In the genomic region with DNA sequence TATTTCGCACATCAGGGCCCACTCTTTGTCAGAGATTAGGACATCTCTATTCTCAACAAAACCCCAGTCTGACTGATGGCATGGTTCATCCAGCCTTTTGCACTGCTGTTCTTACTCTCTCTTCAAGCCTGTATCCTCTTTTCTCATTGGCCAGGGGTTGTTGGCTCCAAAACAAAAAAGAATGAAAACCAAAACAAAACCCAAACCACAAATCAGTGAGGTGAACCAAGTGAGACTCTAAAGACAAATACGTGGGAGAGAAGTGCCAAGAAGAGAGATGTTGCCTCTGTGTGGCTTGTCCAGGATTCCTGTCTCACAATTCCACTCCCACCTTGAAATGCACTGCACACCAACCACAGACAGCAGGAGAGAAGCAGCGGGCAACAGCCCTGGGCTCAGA, we compare ENCODE assay signal across 29 cellular contexts.
"Had no signal": no experiment of that assay in that cellular context is flagged by ENCODE, and none has a peak within 500 bp of the region (broad histone marks: within the 10 kb centered on the region; RNA-seq: fewer than 3 reads in every experiment).

No MANE protein-coding gene starts in this region.

- H3K9me3 Mint-ChIP-seq: dendritic cell treated with granulocyte-macrophage colony-stimulating factor and Interleukin-4, amounts not matched to agents 40 ng/mL and 50 ng/mL, for 4 days; endodermal cell; naive thymus-derived CD4-positive, alpha-beta T cell; nephron; stimulated activated memory B cell treated with anti-CD40 and anti-IgM and Interleukin-4, amounts not matched to agents 10 μg/mL and 1 μg/mL and 100 μg/mL, for 72 hours; type B pancreatic cell had no signal

- ATAC-seq: esophagus mucosa; foreskin keratinocyte; gastroesophageal sphincter; heart left ventricle; left cardiac atrium; left lung; naive thymus-derived CD4-positive, alpha-beta T cell; stimulated activated memory B cell treated with anti-CD40 and anti-IgM and Interleukin-4, amounts not matched to agents 10 μg/mL and 1 μg/mL and 100 μg/mL, for 72 hours; stimulated activated naive CD8-positive, alpha-beta T cell treated with anti-CD3 and anti-CD28 coated beads, Interleukin-15, Interleukin-2, amounts not matched to agents 100 U/mL and 50 U/mL, for 24 hours had no signal

- H3K27me3 ChIP-seq: colonic mucosa, foreskin keratinocyte, gastroesophageal sphincter, hepatocyte, left lung, right atrium auricular region, sigmoid colon, testis, tibial artery had no signal

- H3K9me3 ChIP-seq: colonic mucosa, gastroesophageal sphincter, heart left ventricle, left lung, prostate gland, right atrium auricular region, sigmoid colon, testis, tibial artery had no signal

- H3K4me1 ChIP-seq: colonic mucosa, foreskin keratinocyte, gastroesophageal sphincter, left lung, prostate gland, right atrium auricular region, sigmoid colon, testis, tibial artery had no signal

- H2AFZ ChIP-seq: hepatocyte had no signal

- H3K27me3 Mint-ChIP-seq: stimulated activated memory B cell treated with anti-CD40 and anti-IgM and Interleukin-4, amounts not matched to agents 10 μg/mL and 1 μg/mL and 100 μg/mL, for 72 hours; type B pancreatic cell had no signal

- H3K4me3 ChIP-seq: colonic mucosa, gastroesophageal sphincter, heart left ventricle, hepatocyte, left lung, prostate gland, right atrium auricular region, sigmoid colon, testis, tibial artery had no signal

- H3K36me3 Mint-ChIP-seq: naive thymus-derived CD4-positive, alpha-beta T cell; stimulated activated memory B cell treated with anti-CD40 and anti-IgM and Interleukin-4, amounts not matched to agents 10 μg/mL and 1 μg/mL and 100 μg/mL, for 72 hours had no signal

- H3K27ac ChIP-seq: colonic mucosa, epithelial cell of prostate, foreskin keratinocyte, gastroesophageal sphincter, heart left ventricle, hepatocyte, left lung, prostate gland, right atrium auricular region, sigmoid colon, testis, tibial artery had no signal

- H3K27ac Mint-ChIP-seq: dendritic cell treated with granulocyte-macrophage colony-stimulating factor and Interleukin-4, amounts not matched to agents 40 ng/mL and 50 ng/mL, for 4 days; endodermal cell; naive thymus-derived CD4-positive, alpha-beta T cell; nephron; stimulated activated memory B cell treated with anti-CD40 and anti-IgM and Interleukin-4, amounts not matched to agents 10 μg/mL and 1 μg/mL and 100 μg/mL, for 72 hours; type B pancreatic cell had no signal

- H3K4me2 ChIP-seq: hepatocyte had no signal

- H3K4me1 Mint-ChIP-seq: naive thymus-derived CD4-positive, alpha-beta T cell; stimulated activated memory B cell treated with anti-CD40 and anti-IgM and Interleukin-4, amounts not matched to agents 10 μg/mL and 1 μg/mL and 100 μg/mL, for 72 hours had no signal

- DNase-seq: colonic mucosa; effector CD8-positive, alpha-beta T cell; endodermal cell; foreskin keratinocyte; heart left ventricle; kidney; left cardiac atrium; left lung; mesenchymal stem cell; midbrain; naive thymus-derived CD4-positive, alpha-beta T cell; nucleus accumbens; sigmoid colon; stimulated activated CD4-positive, alpha-beta T cell treated with anti-CD3 and anti-CD28 coated beads, Interleukin-2, amount 100 ng/mL, for 24 hours; stimulated activated CD4-positive, alpha-beta T cell treated with anti-CD3 and anti-CD28 coated beads, Interleukin-4, amount 100 ng/mL, for 4 hours; stimulated activated naive CD8-positive, alpha-beta T cell treated with anti-CD3 and anti-CD28 coated beads, Interleukin-15, Interleukin-2, amounts not matched to agents 100 U/mL and 50 U/mL, for 24 hours; substantia nigra; testis; tibial artery had no signal

- H3K79me2 ChIP-seq: hepatocyte had no signal

- H3K4me3 Mint-ChIP-seq: dendritic cell treated with granulocyte-macrophage colony-stimulating factor and Interleukin-4, amounts not matched to agents 40 ng/mL and 50 ng/mL, for 4 days; endodermal cell; naive thymus-derived CD4-positive, alpha-beta T cell; nephron; stimulated activated memory B cell treated with anti-CD40 and anti-IgM and Interleukin-4, amounts not matched to agents 10 μg/mL and 1 μg/mL and 100 μg/mL, for 72 hours; type B pancreatic cell had no signal
